ENCODE assay signal across 8 cellular contexts in the genomic region with DNA sequence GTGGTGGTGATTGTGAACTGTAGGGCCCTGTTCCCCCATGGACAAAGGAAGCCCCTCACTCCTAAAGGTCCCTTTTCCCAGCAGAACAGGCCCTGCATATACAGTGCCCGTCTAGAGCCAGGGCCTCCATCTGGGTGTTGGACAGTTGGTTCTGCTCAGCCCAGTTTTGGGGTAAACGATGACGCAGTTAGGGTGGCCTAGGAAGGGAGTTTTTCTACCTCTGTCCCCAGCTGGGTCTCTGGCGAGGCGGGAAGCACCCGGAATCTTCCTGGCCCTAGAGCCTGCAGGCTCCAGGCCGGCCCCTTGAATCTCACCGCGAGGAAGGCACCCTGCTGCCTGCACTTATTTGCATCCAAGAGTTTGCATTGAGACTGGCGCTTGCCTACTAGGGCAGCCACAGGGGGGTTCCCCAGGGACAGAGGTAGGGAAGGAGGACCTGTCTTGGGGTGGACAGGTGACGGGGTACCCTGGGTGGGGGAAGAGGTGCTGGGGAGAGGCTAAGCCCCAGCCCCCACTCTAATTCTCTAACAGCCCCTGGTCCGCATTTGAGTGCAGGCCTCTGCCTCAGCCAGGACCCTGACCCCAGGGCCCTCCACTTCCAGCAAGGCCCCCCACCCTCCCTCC. TPM values are rescaled to one million over a fixed set of nuclear protein-coding genes. Genes with fewer than 3 reads are reported as not detected.
A peak's percentile ranks its signal among the peaks of the same experiment; 100 is the strongest.
DNase-seq lines count a peak whose midpoint lies in the region; ATAC-seq and TF ChIP-seq lines count a peak whose summit lies in the region.

No MANE protein-coding gene starts in this region.

- peaks cover 21% of the 10 kb centered on the region for H3K4me1 ChIP-seq in HUES48 (ENCODE audit: control insufficient read depth, insufficient read depth, low read length)

- ATAC-seq in GM21390 (IDR thresholded peaks at IDR 0.05; ENCODE audit: unreplicated experiment), result peak; percentile 72

- no peaks in the 10 kb centered on the region for H3K9me3 ChIP-seq in HUES48 (ENCODE audit: control insufficient read depth, insufficient read depth, low read length)

- peak overlapping the region; percentile 51 for H3K4me3 ChIP-seq in HUES48 (ENCODE audit: low read depth, low read length)

- peak overlapping the region; percentile 32; the same call in 1 of the 2 replicates for H3K9ac ChIP-seq in HUES48 (ENCODE audit: low read depth, low read length)

- H3K27ac ChIP-seq in HUES48 (ENCODE audit: low read depth, low read length), result peak overlapping the region; percentile 93

- peak; percentile 17 for DNase-seq in activated CD8-positive, alpha-beta memory T cell treated with anti-CD3 and anti-CD28 coated beads, Interleukin-2, amount 50 U/mL, for 4 hours
- DNase-seq in head of caudate nucleus, result peak in 41 of 42 donors; percentile 17 to 64 (median 36)
- DNase-seq in pons (ENCODE audit: low spot score), result peak; percentile 36
- DNase-seq in OCI-M1 (lab: John Stamatoyannopoulos, UW), result no peak
- DNase-seq in dermis blood vessel endothelial cell, result no peak

- peak; percentile 34 for TF ChIP-seq POLR2A in GM10847 (IDR thresholded peaks at IDR 0.05; ENCODE audit: extremely low read depth, insufficient read length)

- no peaks in the 10 kb centered on the region for H3K27me3 ChIP-seq in HUES48 (ENCODE audit: control insufficient read depth, insufficient read depth, low read length)

- peaks cover 29% of the 10 kb centered on the region for H3K36me3 ChIP-seq in HUES48 (ENCODE audit: control insufficient read depth, insufficient read depth, low read length)

- intact Hi-C loops in head of caudate nucleus (cut with DNase I), result loop anchor here (10.0 kb wide), 1 partner anchor 73 kb away; a partner anchor contains a TSS

RNA-seq across cellular contexts. Expression of a gene that starts 0.5 kb away (rescaled TPM):
- total RNA-seq in dermis blood vessel endothelial cell, result 31.0 and 32.9 TPM in 2 replicates

Comparison
In these comparisons a context has a peak if more than half of its experiments do, and no peak if none do; other contexts are left out.
1. DNase-seq: peak in activated CD8-positive, alpha-beta memory T cell treated with anti-CD3 and anti-CD28 coated beads, Interleukin-2, amount 50 U/mL, for 4 hours (single experiment), head of caudate nucleus (41 of 42) and pons (single experiment); none in OCI-M1 (single experiment) and dermis blood vessel endothelial cell (single experiment).